ENCODE assay signal across 40 cellular contexts in genomic region chr15:88852476-88852875, GRCh38. TPM values are rescaled to one million over a fixed set of nuclear protein-coding genes. Genes with fewer than 3 reads are reported as not detected.
"Had no signal": no experiment of that assay in that cellular context is flagged by ENCODE, and none has a peak within 500 bp of the region (broad histone marks: within the 10 kb centered on the region; RNA-seq: fewer than 3 reads in every experiment).

No MANE protein-coding gene starts in this region.

- H3K36me3 ChIP-seq: adrenal gland, brain microvascular endothelial cell, breast epithelium, cardiac muscle cell had no signal

- ATAC-seq: activated naive CD4-positive, alpha-beta T cell treated with anti-CD3 and anti-CD28 coated beads, Interleukin-2, amount 50 U/mL, for 72 hours; activated naive CD8-positive, alpha-beta T cell treated with anti-CD3 and anti-CD28 coated beads, Interleukin-2, amount 50 U/mL, for 24 hours; activated T-cell treated with anti-CD3 and anti-CD28 coated beads, Interleukin-2, amount 50 U/mL, for 4 hours; activated T-cell treated with anti-CD3 and anti-CD28 coated beads, Interleukin-2, amount 50 U/mL, for 72 hours; activated T-helper 17 cell treated with anti-CD3 and anti-CD28 coated beads, Interleukin-2, amount 50 U/mL, for 72 hours; body of pancreas had no signal

- H3K27ac ChIP-seq: adrenal gland, ascending aorta, body of pancreas, brain microvascular endothelial cell, breast epithelium, cardiac muscle cell had no signal

- H3K27me3 Mint-ChIP-seq: activated naive CD8-positive, alpha-beta T cell; activated naive CD8-positive, alpha-beta T cell treated with anti-CD3 and anti-CD28 coated beads, Interleukin-2, amount 10 ng/mL, durations not matched to agents 7 days and 5 days; activated T-helper 17 cell treated with anti-CD3 and anti-CD28 coated beads, Interleukin-2, amount 50 U/mL, for 72 hours; brain had no signal

- FAIRE-seq: astrocyte, bronchial epithelial cell had no signal

- H3K27me3 ChIP-seq: ascending aorta, body of pancreas, brain microvascular endothelial cell, cardiac muscle cell had no signal

- H3K36me3 Mint-ChIP-seq: activated naive CD8-positive, alpha-beta T cell; brain had no signal

- H3K4me1 ChIP-seq: adrenal gland, ascending aorta, body of pancreas, breast epithelium had no signal

- DNase-seq: activated effector memory CD4-positive, alpha-beta T cell treated with anti-CD3 and anti-CD28 coated beads, Interleukin-2, amount 50 U/mL, for 16 hours; activated effector memory CD4-positive, alpha-beta T cell treated with Interleukin-2 at 50 U/mL for 16 hours; activated gamma-delta T cell; activated gamma-delta T cell treated with Interleukin-2 at 50 U/mL for 16 hours; activated naive CD4-positive, alpha-beta T cell; activated naive CD4-positive, alpha-beta T cell treated with anti-CD3 and anti-CD28 coated beads for 36 hours; activated naive CD4-positive, alpha-beta T cell treated with anti-CD3 and anti-CD28 coated beads, Interleukin-2, amount 10 ng/mL, durations not matched to agents 7 days and 5 days; activated naive CD4-positive, alpha-beta T cell treated with anti-CD3 and anti-CD28 coated beads, Interleukin-2, amount 50 U/mL, for 16 hours; activated naive CD4-positive, alpha-beta T cell treated with Interleukin-2 at 50 U/mL for 16 hours; activated naive CD8-positive, alpha-beta T cell treated with anti-CD3 and anti-CD28 coated beads for 36 hours; activated naive CD8-positive, alpha-beta T cell treated with anti-CD3 and anti-CD28 coated beads, Interleukin-2, amount 10 ng/mL, durations not matched to agents 7 days and 5 days; activated naive CD8-positive, alpha-beta T cell treated with anti-CD3 and anti-CD28 coated beads, Interleukin-2, amount 50 U/mL, for 24 hours; activated T-cell treated with anti-CD3 and anti-CD28 coated beads, Interleukin-2, amount 50 U/mL, for 1 hour; activated T-cell treated with anti-CD3 and anti-CD28 coated beads, Interleukin-2, amount 50 U/mL, for 24 hours; activated T-cell treated with anti-CD3 and anti-CD28 coated beads, Interleukin-2, amount 50 U/mL, for 4 hours; activated T-cell treated with anti-CD3 and anti-CD28 coated beads, Interleukin-2, amount 50 U/mL, for 48 hours; activated T-cell treated with anti-CD3 and anti-CD28 coated beads, Interleukin-2, amount 50 U/mL, for 72 hours; adrenal gland; amniotic stem cell; amygdala; anterior cingulate cortex; aorta; body of pancreas; brain microvascular endothelial cell; caudate nucleus; central memory CD4-positive, alpha-beta T cell; cerebellar nuclear complex had no signal

- H3K27ac Mint-ChIP-seq: activated naive CD4-positive, alpha-beta T cell treated with anti-CD3 and anti-CD28 coated beads for 36 hours; activated naive CD4-positive, alpha-beta T cell treated with anti-CD3 and anti-CD28 coated beads, Interleukin-2, amount 10 ng/mL, durations not matched to agents 7 days and 5 days; activated naive CD4-positive, alpha-beta T cell treated with anti-CD3 and anti-CD28 coated beads, Interleukin-2, amount 50 U/mL, for 24 hours; activated naive CD4-positive, alpha-beta T cell treated with anti-CD3 and anti-CD28 coated beads, Interleukin-2, amount 50 U/mL, for 72 hours; activated naive CD8-positive, alpha-beta T cell; activated naive CD8-positive, alpha-beta T cell treated with anti-CD3 and anti-CD28 coated beads for 36 hours; activated naive CD8-positive, alpha-beta T cell treated with anti-CD3 and anti-CD28 coated beads, Interleukin-2, amount 10 ng/mL, durations not matched to agents 7 days and 5 days; activated naive CD8-positive, alpha-beta T cell treated with anti-CD3 and anti-CD28 coated beads, Interleukin-2, amount 50 U/mL, for 24 hours; activated T-cell treated with anti-CD3 and anti-CD28 coated beads, Interleukin-2, amount 50 U/mL, for 24 hours; activated T-cell treated with anti-CD3 and anti-CD28 coated beads, Interleukin-2, amount 50 U/mL, for 72 hours; activated T-helper 1 cell treated with anti-CD3 and anti-CD28 coated beads, Interleukin-12 subunit alpha, Interleukin-12 subunit beta, Interleukin-2, Interleukin-4 antibody, amounts not matched to agents 30 ng/mL and 10 ng/mL and 1 ng/mL, durations not matched to agents 14 hours and 24 hours and 36 hours; activated T-helper 17 cell treated with anti-CD3 and anti-CD28 coated beads, Interleukin-2, amount 50 U/mL, for 72 hours; activated T-helper 2 cell treated with anti-CD3 and anti-CD28 coated beads, Interferon-gamma antibody, Interleukin-2, Interleukin-4, amounts not matched to agents 10 μg/mL and 5 μg/mL and 100 μg/mL, durations not matched to agents 14 hours and 24 hours and 36 hours; brain had no signal

- H3K4me3 Mint-ChIP-seq: activated naive CD4-positive, alpha-beta T cell treated with anti-CD3 and anti-CD28 coated beads for 36 hours; activated naive CD4-positive, alpha-beta T cell treated with anti-CD3 and anti-CD28 coated beads, Interleukin-2, amount 10 ng/mL, durations not matched to agents 7 days and 5 days; activated naive CD4-positive, alpha-beta T cell treated with anti-CD3 and anti-CD28 coated beads, Interleukin-2, amount 50 U/mL, for 24 hours; activated naive CD8-positive, alpha-beta T cell; activated naive CD8-positive, alpha-beta T cell treated with anti-CD3 and anti-CD28 coated beads for 36 hours; activated naive CD8-positive, alpha-beta T cell treated with anti-CD3 and anti-CD28 coated beads, Interleukin-2, amount 10 ng/mL, durations not matched to agents 7 days and 5 days; activated naive CD8-positive, alpha-beta T cell treated with anti-CD3 and anti-CD28 coated beads, Interleukin-2, amount 50 U/mL, for 24 hours; activated T-cell treated with anti-CD3 and anti-CD28 coated beads, Interleukin-2, amount 50 U/mL, for 24 hours; activated T-cell treated with anti-CD3 and anti-CD28 coated beads, Interleukin-2, amount 50 U/mL, for 4 hours; activated T-cell treated with anti-CD3 and anti-CD28 coated beads, Interleukin-2, amount 50 U/mL, for 72 hours; activated T-helper 1 cell treated with anti-CD3 and anti-CD28 coated beads, Interleukin-12 subunit alpha, Interleukin-12 subunit beta, Interleukin-2, Interleukin-4 antibody, amounts not matched to agents 30 ng/mL and 10 ng/mL and 1 ng/mL, durations not matched to agents 14 hours and 24 hours and 36 hours; activated T-helper 17 cell treated with anti-CD3 and anti-CD28 coated beads, Interleukin-2, amount 50 U/mL, for 72 hours; brain; central memory CD8-positive, alpha-beta T cell had no signal

- H3K9me3 ChIP-seq: adrenal gland, ascending aorta, body of pancreas, breast epithelium had no signal

- H3K4me3 ChIP-seq: adrenal gland, ascending aorta, body of pancreas, breast epithelium, cardiac muscle cell had no signal

- H3K4me1 Mint-ChIP-seq: activated naive CD4-positive, alpha-beta T cell treated with anti-CD3 and anti-CD28 coated beads, Interleukin-2, amount 10 ng/mL, durations not matched to agents 7 days and 5 days; activated naive CD4-positive, alpha-beta T cell treated with anti-CD3 and anti-CD28 coated beads, Interleukin-2, amount 50 U/mL, for 24 hours; activated naive CD8-positive, alpha-beta T cell treated with anti-CD3 and anti-CD28 coated beads for 36 hours; activated naive CD8-positive, alpha-beta T cell treated with anti-CD3 and anti-CD28 coated beads, Interleukin-2, amount 10 ng/mL, durations not matched to agents 7 days and 5 days; activated naive CD8-positive, alpha-beta T cell treated with anti-CD3 and anti-CD28 coated beads, Interleukin-2, amount 50 U/mL, for 24 hours; activated T-helper 17 cell treated with anti-CD3 and anti-CD28 coated beads, Interleukin-2, amount 50 U/mL, for 72 hours; brain; central memory CD8-positive, alpha-beta T cell had no signal

RNA-seq across cellular contexts. Expression of gene ACAN, which starts 49.2 kb away (rescaled TPM):
- total RNA-seq: activated naive CD4-positive, alpha-beta T cell treated with anti-CD3 and anti-CD28 coated beads for 36 hours; activated naive CD4-positive, alpha-beta T cell treated with anti-CD3 and anti-CD28 coated beads, Interleukin-2, amount 50 U/mL, for 72 hours; activated naive CD8-positive, alpha-beta T cell treated with anti-CD3 and anti-CD28 coated beads for 36 hours; activated naive CD8-positive, alpha-beta T cell treated with anti-CD3 and anti-CD28 coated beads, Interleukin-2, amount 10 ng/mL, durations not matched to agents 7 days and 5 days; activated T-cell treated with anti-CD3 and anti-CD28 coated beads, Interleukin-2, amount 50 U/mL, for 4 hours; activated T-cell treated with anti-CD3 and anti-CD28 coated beads, Interleukin-2, amount 50 U/mL, for 72 hours; activated T-helper 1 cell treated with anti-CD3 and anti-CD28 coated beads, Interleukin-12 subunit alpha, Interleukin-12 subunit beta, Interleukin-2, Interleukin-4 antibody, amounts not matched to agents 30 ng/mL and 10 ng/mL and 1 ng/mL, durations not matched to agents 14 hours and 24 hours and 36 hours; activated T-helper 17 cell treated with anti-CD3 and anti-CD28 coated beads, Interleukin-2, amount 50 U/mL, for 72 hours; activated T-helper 2 cell treated with anti-CD3 and anti-CD28 coated beads, Interferon-gamma antibody, Interleukin-2, Interleukin-4, amounts not matched to agents 10 μg/mL and 5 μg/mL and 100 μg/mL, durations not matched to agents 14 hours and 24 hours and 36 hours; bronchial epithelial cell had no signal
